ENCODE assay signal across 16 cellular contexts in the genomic region with DNA sequence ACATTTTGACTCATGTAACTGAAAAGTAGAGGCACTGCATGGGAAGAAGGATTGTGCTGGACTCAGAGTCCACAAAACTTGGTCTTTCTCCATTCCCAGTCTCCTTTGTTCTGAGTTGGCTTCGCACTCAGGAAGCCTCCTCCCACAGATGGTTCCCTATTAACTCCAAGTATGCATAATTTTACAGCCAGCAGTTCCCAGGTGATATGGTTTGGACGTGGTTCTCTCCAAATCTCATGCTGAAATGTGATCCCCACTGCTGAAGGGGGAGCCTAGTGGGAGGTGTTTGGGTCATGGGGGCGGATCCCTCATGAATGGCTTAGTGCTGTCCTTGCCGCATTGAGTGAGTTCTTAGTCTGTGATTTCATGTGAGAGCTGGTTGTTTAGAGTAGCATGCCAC.
DNase-seq lines count a peak whose midpoint lies in the region; ATAC-seq, FAIRE-seq and TF ChIP-seq lines count a peak whose summit lies in the region.
"Had no signal": no experiment of that assay in that cellular context is flagged by ENCODE, and none has a peak within 500 bp of the region (broad histone marks: within the 10 kb centered on the region; RNA-seq: fewer than 3 reads in every experiment).

No MANE protein-coding gene starts in this region.

- H2AFZ ChIP-seq in IMR-90 (replicated peaks; ENCODE audit: low read length, poor library complexity) = peak overlapping the region; percentile 23

- no peak overlapping the region for H3K23ac ChIP-seq in IMR-90 (ENCODE audit: low read depth, low read length)

- dilution Hi-C loops in IMR-90 (cut with HindIII; ENCODE audit: low sequenced_read_pairs, unreplicated experiment) = no loop called here

- peak overlapping the region; percentile 60; the same call in 1 of the 2 replicates for H2AK5ac ChIP-seq in IMR-90 (ENCODE audit: low read depth, low read length)

- intact Hi-C loops in IMR-90 (cut with micrococcal nuclease) = no loop called here

- no peak overlapping the region for H3K18ac ChIP-seq in IMR-90 (ENCODE audit: low read depth, low read length)

- CTCF ChIA-PET in A549 (lab: Yijun Ruan, JAX) = no interaction called here
- CTCF ChIA-PET in IMR-90 (lab: Yijun Ruan, JAX) = no interaction called here

- peaks cover 21% of the 10 kb centered on the region for H3K4me1 Mint-ChIP-seq in neural crest cell
- H3K4me1 Mint-ChIP-seq: naive B cell had no signal

- H3K4ac ChIP-seq in IMR-90 (ENCODE audit: low read depth, low read length) = no peak overlapping the region

- H3K9me3 ChIP-seq in A549 (no peaks in the 10 kb centered on the region), IMR-90 (ENCODE audit: control insufficient read depth, insufficient read depth, low read length) (no peaks in the 10 kb centered on the region)
- H3K9me3 ChIP-seq: tibial nerve had no signal

- no peak overlapping the region for H4K5ac ChIP-seq in IMR-90 (ENCODE audit: low read depth, low read length)

- H3K4me1 ChIP-seq in A549 (peaks cover 59% of the 10 kb centered on the region), IMR-90 (ENCODE audit: control insufficient read depth, insufficient read depth, low read length) (peaks cover 11% of the 10 kb centered on the region)

- DNase-seq in A549 (ENCODE audit: low read depth in 1 of 2, low spot score in 1 of 2) = no peak
- no peak for DNase-seq in IMR-90
- DNase-seq in epithelial cell of proximal tubule (ENCODE audit: low read depth) = peak; percentile 89
- no peak for DNase-seq in neural crest cell (ENCODE audit: low read depth, low spot score)
- no peak for DNase-seq in activated CD4-positive, alpha-beta T cell treated with anti-CD3 and anti-CD28 coated beads, Interleukin-2, amount 50 U/mL, for 4 hours
- no peak for DNase-seq in activated effector memory CD4-positive, alpha-beta T cell treated with anti-CD3 and anti-CD28 coated beads, Interleukin-2, amount 50 U/mL, for 16 hours
- DNase-seq: activated CD4-positive, alpha-beta T cell treated with anti-CD3 and anti-CD28 coated beads, Interleukin-2, amount 10 ng/mL, durations not matched to agents 7 days and 5 days; foreskin keratinocyte; islet precursor cell; naive B cell; NCI-H1048; RPMI8226 had no signal

- in situ Hi-C loops in IMR-90 (cut with MboI; ENCODE audit: low sequenced_read_pairs) = no loop called here

- no peak for TF ChIP-seq EP300 in A549 (IDR thresholded peaks at IDR 0.05)

- H4K20me1 ChIP-seq in IMR-90 (ENCODE audit: insufficient read depth, low read length) = no peaks in the 10 kb centered on the region

- H2AK9ac ChIP-seq in IMR-90 (replicated peaks; ENCODE audit: low read depth, low read length, poor library complexity) = no peak overlapping the region

- H3K14ac ChIP-seq in IMR-90 (replicated peaks; ENCODE audit: low read depth, low read length) = no peak overlapping the region

- peak overlapping the region; percentile 39 for H3K4me2 ChIP-seq in A549
- no peak overlapping the region for H3K4me2 ChIP-seq in IMR-90 (ENCODE audit: low read depth, low read length)

- H3K9me1 ChIP-seq in IMR-90 (ENCODE audit: insufficient read depth, low read length) = peaks cover 21% of the 10 kb centered on the region

- peak overlapping the region; percentile 3 for H3K27ac Mint-ChIP-seq in neural crest cell (ENCODE audit: unreplicated experiment)
- H3K27ac Mint-ChIP-seq: activated CD4-positive, alpha-beta T cell treated with anti-CD3 and anti-CD28 coated beads, Interleukin-2, amount 10 ng/mL, durations not matched to agents 7 days and 5 days; activated T-helper 2 cell treated with anti-CD3 and anti-CD28 coated beads, Interferon-gamma antibody, Interleukin-2, Interleukin-4, amounts not matched to agents 10 μg/mL and 5 μg/mL and 100 μg/mL, durations not matched to agents 14 hours and 24 hours and 36 hours; naive B cell had no signal

- H3K56ac ChIP-seq in IMR-90 (ENCODE audit: extremely low read depth, insufficient read depth, low read length) = no peak overlapping the region

- no peaks in the 10 kb centered on the region for H3K27me3 Mint-ChIP-seq in neural crest cell (ENCODE audit: low read depth)

- TF ChIP-seq CTCF in A549 (IDR thresholded peaks at IDR 0.05) (no peak), IMR-90 (conservative IDR thresholded peaks at IDR 0.05; ENCODE audit: low read depth, low read length) (no peak), epithelial cell of proximal tubule (conservative IDR thresholded peaks at IDR 0.05; ENCODE audit: low read depth, low read length) (no peak), neural crest cell (conservative IDR thresholded peaks at IDR 0.05) (no peak)

- POLR2A ChIA-PET in A549 (lab: Yijun Ruan, JAX) = no interaction called here
- POLR2A ChIA-PET in IMR-90 (lab: Charles Lee; ENCODE audit: unreplicated experiment) = no interaction called here

- H4K91ac ChIP-seq in IMR-90 (ENCODE audit: insufficient read depth, low read depth, low read length) = no peak overlapping the region; the same call in 1 of the 2 replicates

- H2BK120ac ChIP-seq in IMR-90 (ENCODE audit: low read depth, low read length) = no peak overlapping the region; the same call in 1 of the 2 replicates

- no peak overlapping the region for H4K8ac ChIP-seq in IMR-90 (ENCODE audit: low read depth in 2 of 2, low read length in 2 of 2)

- H2BK5ac ChIP-seq in IMR-90 (ENCODE audit: low read depth, low read length, poor library complexity, severe bottlenecking) = no peak overlapping the region

- H3K27me3 ChIP-seq in IMR-90 (ENCODE audit: control insufficient read depth, insufficient read depth, low read length) = no peaks in the 10 kb centered on the region
- H3K27me3 ChIP-seq: foreskin keratinocyte, tibial nerve had no signal

- peak overlapping the region; percentile 47; the same call in 2 of the 3 replicates for H2BK15ac ChIP-seq in IMR-90 (ENCODE audit: low read depth, low read length)

- no TSS peak for BruUV-seq in IMR-90 (replicated peaks; lab: Mats Ljungman, UMichigan)

- H3K27ac ChIP-seq in A549 (peak overlapping the region in 1 of 2 experiments; percentile 82; a peak in 2 of 6 replicates), IMR-90 (ENCODE audit: insufficient read depth, low read length) (no peak overlapping the region)
- H3K27ac ChIP-seq: foreskin keratinocyte had no signal

- no peak overlapping the region for H3K4me3 Mint-ChIP-seq in neural crest cell
- H3K4me3 Mint-ChIP-seq: activated CD4-positive, alpha-beta T cell treated with anti-CD3 and anti-CD28 coated beads, Interleukin-2, amount 10 ng/mL, durations not matched to agents 7 days and 5 days; naive B cell had no signal

- ATAC-seq in A549 (no peak), IMR-90 (ENCODE audit: low read depth) (no peak), HG03139 (IDR thresholded peaks at IDR 0.05; ENCODE audit: unreplicated experiment) (no peak), GM21381 (IDR thresholded peaks at IDR 0.05; ENCODE audit: unreplicated experiment) (no peak)
- ATAC-seq: foreskin keratinocyte had no signal

- no peak overlapping the region for H3K9ac ChIP-seq in IMR-90 (ENCODE audit: low read depth, low read length)

- TF ChIP-seq POLR2A in A549 (IDR thresholded peaks at IDR 0.05; ENCODE audit: low read length) (no peak), IMR-90 (IDR thresholded peaks at IDR 0.05; ENCODE audit: low read depth, low read length) (no peak)

- no peak for FAIRE-seq in A549 (lab: Jason Lieb, UNC)

- no peak overlapping the region for H3K4me3 ChIP-seq in A549
- H3K4me3 ChIP-seq in IMR-90 (ENCODE audit: insufficient read depth, low read depth, low read length) = no peak overlapping the region
- H3K4me3 ChIP-seq in epithelial cell of proximal tubule (ENCODE audit: low read depth, low read length) = peak overlapping the region; percentile 6
- H3K4me3 ChIP-seq: tibial nerve had no signal

- H3K79me1 ChIP-seq in IMR-90 (ENCODE audit: low read depth in 1 of 2, low read length in 2 of 2) = no peaks in the 10 kb centered on the region; a peak in 1 of 4 replicates

- TF ChIP-seq RAD21 in A549 (conservative IDR thresholded peaks at IDR 0.05 in 1 of 2, IDR thresholded peaks at IDR 0.05 in 1 of 2) (no peak), IMR-90 (IDR thresholded peaks at IDR 0.05; ENCODE audit: low read length) (no peak)

- H3K9me3 Mint-ChIP-seq in neural crest cell = no peaks in the 10 kb centered on the region
- H3K9me3 Mint-ChIP-seq: activated CD4-positive, alpha-beta T cell treated with anti-CD3 and anti-CD28 coated beads, Interleukin-2, amount 10 ng/mL, durations not matched to agents 7 days and 5 days; activated T-helper 2 cell treated with anti-CD3 and anti-CD28 coated beads, Interferon-gamma antibody, Interleukin-2, Interleukin-4, amounts not matched to agents 10 μg/mL and 5 μg/mL and 100 μg/mL, durations not matched to agents 14 hours and 24 hours and 36 hours; naive B cell had no signal

- H3K36me3 Mint-ChIP-seq in neural crest cell (ENCODE audit: low read depth) = no peaks in the 10 kb centered on the region
- H3K36me3 Mint-ChIP-seq: naive B cell had no signal

- H2BK20ac ChIP-seq in IMR-90 (ENCODE audit: low read depth, low read length) = no peak overlapping the region

- H3K36me3 ChIP-seq in IMR-90 (ENCODE audit: control insufficient read depth, insufficient read depth, low read length) = no peaks in the 10 kb centered on the region
- H3K36me3 ChIP-seq: tibial nerve had no signal

- 80% methylated on average over 4 of the region's 4 CpGs for WGBS in A549 (ENCODE audit: missing lambda C conversion rate)
- no CpG with 5 or more reads among the region's 4 CpGs for WGBS in IMR-90 (ENCODE audit: extremely low coverage in 2 of 2, insufficient read length in 1 of 2), 2 experiments

TF ChIP-seq in A549, 52 proteins besides CTCF, POLR2A, EP300 and RAD21:
- TF ChIP-seq CBX2 (IDR thresholded peaks at IDR 0.05; ENCODE audit: borderline replicate concordance, low read depth) (no peak), FOSL2 (IDR thresholded peaks at IDR 0.05) (no peak), FOSL2 (CRISPR knock-in tag; IDR thresholded peaks at IDR 0.05) (no peak)

TF ChIP-seq in IMR-90, 13 proteins besides CTCF, POLR2A, EP300 and RAD21 (continues in another document):
- TF ChIP-seq RCOR1 (IDR thresholded peaks at IDR 0.05; ENCODE audit: insufficient replicate concordance, low read length) = no peak
- TF ChIP-seq CHD1 (IDR thresholded peaks at IDR 0.05; ENCODE audit: low read depth, low read length) = no peak
- TF ChIP-seq RFX5 (IDR thresholded peaks at IDR 0.05; ENCODE audit: low read depth, low read length) = no peak
- no peak for TF ChIP-seq MAFK (IDR thresholded peaks at IDR 0.05; ENCODE audit: low read depth, low read length)
- TF ChIP-seq SMC3 (IDR thresholded peaks at IDR 0.05; ENCODE audit: low read depth, low read length) = no peak
- no peak for TF ChIP-seq NFE2L2 (IDR thresholded peaks at IDR 0.05; ENCODE audit: low read depth, low read length)
- TF ChIP-seq FOS (IDR thresholded peaks at IDR 0.05; ENCODE audit: low read depth, low read length) = no peak
- no peak for TF ChIP-seq BHLHE40 (IDR thresholded peaks at IDR 0.05; ENCODE audit: low read depth, low read length)
- TF ChIP-seq, protein P1, sequence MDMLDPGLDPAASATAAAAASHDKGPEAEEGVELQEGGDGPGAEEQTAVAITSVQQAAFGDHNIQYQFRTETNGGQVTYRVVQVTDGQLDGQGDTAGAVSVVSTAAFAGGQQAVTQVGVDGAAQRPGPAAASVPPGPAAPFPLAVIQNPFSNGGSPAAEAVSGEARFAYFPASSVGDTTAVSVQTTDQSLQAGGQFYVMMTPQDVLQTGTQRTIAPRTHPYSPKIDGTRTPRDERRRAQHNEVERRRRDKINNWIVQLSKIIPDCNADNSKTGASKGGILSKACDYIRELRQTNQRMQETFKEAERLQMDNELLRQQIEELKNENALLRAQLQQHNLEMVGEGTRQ (IDR thresholded peaks at IDR 0.05; ENCODE audit: low read depth, low read length) = no peak
